Comparison of ENCODE assay signal across 1 cellular context in genomic region chr16:11251525-11252481, GRCh38.
TF ChIP-seq lines count a peak whose summit lies in the region.

No MANE protein-coding gene starts in this region.

TF ChIP-seq in HepG2, 621 proteins besides CTCF, POLR2A, EP300 and RAD21 (continued from another document and continues in another):
- TF ChIP-seq MBD4 (IDR thresholded peaks at IDR 0.05; ENCODE audit: borderline replicate concordance, low read length) (0 out of 2 replicates have a peak, but pooled peaks have one; percentile 14), HDAC2 (CRISPR knock-in tag; IDR thresholded peaks at IDR 0.05) (no peak), MXI1 (IDR thresholded peaks at IDR 0.05; ENCODE audit: borderline replicate concordance, low read depth, low read length) (0 out of 3 replicates have a peak, but pooled peaks have one; percentile 31), ZFX (CRISPR knock-in tag; IDR thresholded peaks at IDR 0.05; ENCODE audit: low read depth) (peak; percentile 3; the same call in 1 of the 2 replicates), WIZ (CRISPR knock-in tag; IDR thresholded peaks at IDR 0.05) (no peak), HNRNPUL1 (IDR thresholded peaks at IDR 0.05; ENCODE audit: low read depth, low read length) (no peak), ZBTB33 (CRISPR knock-in tag; IDR thresholded peaks at IDR 0.05) (peak; percentile 89; the same call in 1 of the 2 replicates), NR1H2 (CRISPR knock-in tag; IDR thresholded peaks at IDR 0.05; ENCODE audit: borderline replicate concordance, low read depth) (no peak), HNF1B (CRISPR knock-in tag; IDR thresholded peaks at IDR 0.05) (0 out of 2 replicates have a peak, but pooled peaks have one; percentile 61), NRL (CRISPR knock-in tag; IDR thresholded peaks at IDR 0.05; ENCODE audit: borderline replicate concordance) (0 out of 2 replicates have a peak, but pooled peaks have one; percentile 33), HNRNPH1 (optimal IDR thresholded peaks at IDR 0.05; ENCODE audit: low read depth, low read length) (peak; percentile 74), ZC3H13 (CRISPR knock-in tag; IDR thresholded peaks at IDR 0.05) (peak; percentile 95; the same call in 1 of the 2 replicates), ZNF646 (CRISPR knock-in tag; IDR thresholded peaks at IDR 0.05) (peak; percentile 91), MXD3 (CRISPR knock-in tag; IDR thresholded peaks at IDR 0.05) (0 out of 2 replicates have a peak, but pooled peaks have one; percentile 44), GFI1 (CRISPR knock-in tag; IDR thresholded peaks at IDR 0.05; ENCODE audit: borderline replicate concordance) (peak; percentile 45; the same call in 1 of the 2 replicates), ZNF580 (CRISPR knock-in tag; IDR thresholded peaks at IDR 0.05; ENCODE audit: borderline replicate concordance, low read depth) (peak; percentile 51; the same call in 1 of the 2 replicates), ZNF576 (CRISPR knock-in tag; IDR thresholded peaks at IDR 0.05) (0 out of 2 replicates have a peak, but pooled peaks have one; percentile 50), POLR2G (IDR thresholded peaks at IDR 0.05; ENCODE audit: low read depth, low read length) (peak; percentile 62), AHR (CRISPR knock-in tag; IDR thresholded peaks at IDR 0.05) (0 out of 2 replicates have a peak, but pooled peaks have one; percentile 30), ZNF841 (CRISPR knock-in tag; IDR thresholded peaks at IDR 0.05; ENCODE audit: borderline replicate concordance) (no peak), AKAP8 (CRISPR knock-in tag; IDR thresholded peaks at IDR 0.05) (peak; percentile 29; the same call in 1 of the 2 replicates), ZNF572 (CRISPR knock-in tag; IDR thresholded peaks at IDR 0.05) (no peak), NR2F2 (IDR thresholded peaks at IDR 0.05; ENCODE audit: borderline replicate concordance, low read depth) (peak; percentile 14; the same call in 1 of the 2 replicates), ZNF790 (CRISPR knock-in tag; IDR thresholded peaks at IDR 0.05; ENCODE audit: borderline replicate concordance) (0 out of 2 replicates have a peak, but pooled peaks have one; percentile 69), ZKSCAN1 (IDR thresholded peaks at IDR 0.05; ENCODE audit: low read length) (0 out of 2 replicates have a peak, but pooled peaks have one; percentile 7), ZNF331 (CRISPR knock-in tag; IDR thresholded peaks at IDR 0.05) (0 out of 2 replicates have a peak, but pooled peaks have one; percentile 20), KDM1A (CRISPR knock-in tag; IDR thresholded peaks at IDR 0.05) (0 out of 2 replicates have a peak, but pooled peaks have one; percentile 11), AGO1 (IDR thresholded peaks at IDR 0.05; ENCODE audit: low read depth, low read length, poor library complexity, severe bottlenecking) (peak; percentile 64), FOXA3 (CRISPR knock-in tag; IDR thresholded peaks at IDR 0.05) (0 out of 2 replicates have a peak, but pooled peaks have one; percentile 14), LCORL (IDR thresholded peaks at IDR 0.05) (no peak), LCORL (CRISPR knock-in tag; IDR thresholded peaks at IDR 0.05) (0 out of 2 replicates have a peak, but pooled peaks have one; percentile 53), DNMT3B (CRISPR knock-in tag; conservative IDR thresholded peaks at IDR 0.05) (no peak), ZNF629 (CRISPR knock-in tag; conservative IDR thresholded peaks at IDR 0.05) (0 out of 2 replicates have a peak, but pooled peaks have one; percentile 12), SRY (CRISPR knock-in tag; IDR thresholded peaks at IDR 0.05) (peak; percentile 51; the same call in 1 of the 2 replicates), FOXP1 (IDR thresholded peaks at IDR 0.05) (no peak), FOXP1 (CRISPR knock-in tag; IDR thresholded peaks at IDR 0.05) (no peak), THAP9 (CRISPR knock-in tag; IDR thresholded peaks at IDR 0.05; ENCODE audit: borderline replicate concordance) (peak; percentile 53; the same call in 1 of the 2 replicates), ZBTB38 (CRISPR knock-in tag; IDR thresholded peaks at IDR 0.05) (peak; percentile 77), ZSCAN30 (CRISPR knock-in tag; IDR thresholded peaks at IDR 0.05) (0 out of 2 replicates have a peak, but pooled peaks have one; percentile 35), NR2C2 (CRISPR knock-in tag; IDR thresholded peaks at IDR 0.05; ENCODE audit: borderline replicate concordance) (no peak), ZEB1 (IDR thresholded peaks at IDR 0.05; ENCODE audit: insufficient replicate concordance, low read depth) (no peak), ZNF296 (CRISPR knock-in tag; conservative IDR thresholded peaks at IDR 0.05) (0 out of 2 replicates have a peak, but pooled peaks have one; percentile 13), POLR2AphosphoS5 (IDR thresholded peaks at IDR 0.05; ENCODE audit: low read depth, low read length) (peak; percentile 64), ZBTB21 (CRISPR knock-in tag; IDR thresholded peaks at IDR 0.05) (no peak), FUBP1 (CRISPR knock-in tag; IDR thresholded peaks at IDR 0.05; ENCODE audit: borderline replicate concordance) (0 out of 2 replicates have a peak, but pooled peaks have one; percentile 12), ZNF549 (CRISPR knock-in tag; IDR thresholded peaks at IDR 0.05) (no peak), FOSL2 (CRISPR knock-in tag; IDR thresholded peaks at IDR 0.05) (peak; percentile 31), ARHGAP35 (CRISPR knock-in tag; IDR thresholded peaks at IDR 0.05; ENCODE audit: borderline replicate concordance) (peak; percentile 40; the same call in 1 of the 2 replicates)
